ENCODE assay signal across 1 cellular context in the genomic region with DNA sequence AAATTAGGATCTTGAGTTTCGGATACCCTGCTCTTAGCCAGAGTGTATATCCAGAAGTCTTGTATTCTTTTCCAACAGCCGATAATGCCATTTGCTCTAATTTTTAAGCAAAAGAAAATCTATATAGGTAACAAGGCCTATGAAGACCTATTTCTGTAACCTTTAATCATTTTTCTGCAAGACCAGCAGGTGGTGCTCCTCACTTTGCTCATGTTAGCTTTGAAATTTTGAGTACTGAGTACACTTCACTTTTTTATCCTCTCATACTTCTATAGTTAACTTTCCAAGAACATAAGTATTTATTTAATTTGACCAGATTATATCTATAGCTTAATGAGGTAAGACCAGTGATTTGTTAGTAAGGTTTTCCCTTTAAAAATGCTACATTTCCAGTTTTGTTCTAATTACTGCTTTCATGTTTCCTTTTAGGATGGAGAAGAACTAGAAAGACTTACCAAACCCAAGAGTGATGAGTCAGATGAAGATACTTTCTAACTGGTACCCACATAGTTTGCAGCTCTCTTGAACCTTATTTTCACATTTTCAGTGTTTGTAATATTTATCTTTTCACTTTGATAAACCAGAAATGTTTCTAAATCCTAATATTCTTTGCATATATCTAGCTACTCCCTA.
TF ChIP-seq lines count a peak whose summit lies in the region.

No MANE protein-coding gene starts in this region.

TF ChIP-seq in GM23338, 12 proteins besides CTCF, POLR2A, EP300 and RAD21 (continued from another document):
- TF ChIP-seq, protein P1, sequence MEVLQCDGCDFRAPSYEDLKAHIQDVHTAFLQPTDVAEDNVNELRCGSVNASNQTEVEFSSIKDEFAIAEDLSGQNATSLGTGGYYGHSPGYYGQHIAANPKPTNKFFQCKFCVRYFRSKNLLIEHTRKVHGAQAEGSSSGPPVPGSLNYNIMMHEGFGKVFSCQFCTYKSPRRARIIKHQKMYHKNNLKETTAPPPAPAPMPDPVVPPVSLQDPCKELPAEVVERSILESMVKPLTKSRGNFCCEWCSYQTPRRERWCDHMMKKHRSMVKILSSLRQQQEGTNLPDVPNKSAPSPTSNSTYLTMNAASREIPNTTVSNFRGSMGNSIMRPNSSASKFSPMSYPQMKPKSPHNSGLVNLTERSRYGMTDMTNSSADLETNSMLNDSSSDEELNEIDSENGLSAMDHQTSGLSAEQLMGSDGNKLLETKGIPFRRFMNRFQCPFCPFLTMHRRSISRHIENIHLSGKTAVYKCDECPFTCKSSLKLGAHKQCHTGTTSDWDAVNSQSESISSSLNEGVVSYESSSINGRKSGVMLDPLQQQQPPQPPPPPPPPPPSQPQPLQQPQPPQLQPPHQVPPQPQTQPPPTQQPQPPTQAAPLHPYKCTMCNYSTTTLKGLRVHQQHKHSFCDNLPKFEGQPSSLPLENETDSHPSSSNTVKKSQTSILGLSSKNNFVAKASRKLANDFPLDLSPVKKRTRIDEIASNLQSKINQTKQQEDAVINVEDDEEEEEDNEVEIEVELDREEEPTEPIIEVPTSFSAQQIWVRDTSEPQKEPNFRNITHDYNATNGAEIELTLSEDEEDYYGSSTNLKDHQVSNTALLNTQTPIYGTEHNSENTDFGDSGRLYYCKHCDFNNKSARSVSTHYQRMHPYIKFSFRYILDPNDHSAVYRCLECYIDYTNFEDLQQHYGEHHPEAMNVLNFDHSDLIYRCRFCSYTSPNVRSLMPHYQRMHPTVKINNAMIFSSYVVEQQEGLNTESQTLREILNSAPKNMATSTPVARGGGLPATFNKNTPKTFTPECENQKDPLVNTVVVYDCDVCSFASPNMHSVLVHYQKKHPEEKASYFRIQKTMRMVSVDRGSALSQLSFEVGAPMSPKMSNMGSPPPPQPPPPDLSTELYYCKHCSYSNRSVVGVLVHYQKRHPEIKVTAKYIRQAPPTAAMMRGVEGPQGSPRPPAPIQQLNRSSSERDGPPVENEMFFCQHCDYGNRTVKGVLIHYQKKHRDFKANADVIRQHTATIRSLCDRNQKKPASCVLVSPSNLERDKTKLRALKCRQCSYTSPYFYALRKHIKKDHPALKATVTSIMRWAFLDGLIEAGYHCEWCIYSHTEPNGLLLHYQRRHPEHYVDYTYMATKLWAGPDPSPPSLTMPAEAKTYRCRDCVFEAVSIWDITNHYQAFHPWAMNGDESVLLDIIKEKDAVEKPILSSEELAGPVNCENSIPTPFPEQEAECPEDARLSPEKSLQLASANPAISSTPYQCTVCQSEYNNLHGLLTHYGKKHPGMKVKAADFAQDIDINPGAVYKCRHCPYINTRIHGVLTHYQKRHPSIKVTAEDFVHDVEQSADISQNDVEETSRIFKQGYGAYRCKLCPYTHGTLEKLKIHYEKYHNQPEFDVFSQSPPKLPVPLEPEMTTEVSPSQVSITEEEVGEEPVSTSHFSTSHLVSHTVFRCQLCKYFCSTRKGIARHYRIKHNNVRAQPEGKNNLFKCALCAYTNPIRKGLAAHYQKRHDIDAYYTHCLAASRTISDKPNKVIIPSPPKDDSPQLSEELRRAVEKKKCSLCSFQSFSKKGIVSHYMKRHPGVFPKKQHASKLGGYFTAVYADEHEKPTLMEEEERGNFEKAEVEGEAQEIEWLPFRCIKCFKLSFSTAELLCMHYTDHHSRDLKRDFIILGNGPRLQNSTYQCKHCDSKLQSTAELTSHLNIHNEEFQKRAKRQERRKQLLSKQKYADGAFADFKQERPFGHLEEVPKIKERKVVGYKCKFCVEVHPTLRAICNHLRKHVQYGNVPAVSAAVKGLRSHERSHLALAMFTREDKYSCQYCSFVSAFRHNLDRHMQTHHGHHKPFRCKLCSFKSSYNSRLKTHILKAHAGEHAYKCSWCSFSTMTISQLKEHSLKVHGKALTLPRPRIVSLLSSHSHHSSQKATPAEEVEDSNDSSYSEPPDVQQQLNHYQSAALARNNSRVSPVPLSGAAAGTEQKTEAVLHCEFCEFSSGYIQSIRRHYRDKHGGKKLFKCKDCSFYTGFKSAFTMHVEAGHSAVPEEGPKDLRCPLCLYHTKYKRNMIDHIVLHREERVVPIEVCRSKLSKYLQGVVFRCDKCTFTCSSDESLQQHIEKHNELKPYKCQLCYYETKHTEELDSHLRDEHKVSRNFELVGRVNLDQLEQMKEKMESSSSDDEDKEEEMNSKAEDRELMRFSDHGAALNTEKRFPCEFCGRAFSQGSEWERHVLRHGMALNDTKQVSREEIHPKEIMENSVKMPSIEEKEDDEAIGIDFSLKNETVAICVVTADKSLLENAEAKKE (CRISPR knock-in tag; IDR thresholded peaks at IDR 0.05): no peak
- TF ChIP-seq EZH2phosphoT487 (IDR thresholded peaks at IDR 0.05; ENCODE audit: unreplicated experiment): no peak
- no peak for TF ChIP-seq ZNF331 (CRISPR knock-in tag; IDR thresholded peaks at IDR 0.05; ENCODE audit: low read depth)
- TF ChIP-seq POLR2AphosphoS5 (IDR thresholded peaks at IDR 0.05; ENCODE audit: low read depth): no peak
- no peak for TF ChIP-seq EZH2 (IDR thresholded peaks at IDR 0.05; ENCODE audit: low read depth, unreplicated experiment)
